Comparison of ENCODE assay signal across 1 cellular context in genomic region chr1:17204546-17205440, GRCh38.
TF ChIP-seq lines count a peak whose summit lies in the region.

PADI1 (plus strand) TSS chr1:17205128; CDS start chr1:17205218, 90 bp downstream.

TF ChIP-seq in HepG2, 621 proteins besides CTCF, POLR2A, EP300 and RAD21:
- TF ChIP-seq ZNF720 (CRISPR knock-in tag; IDR thresholded peaks at IDR 0.05) (no peak), FLYWCH1 (CRISPR knock-in tag; IDR thresholded peaks at IDR 0.05) (no peak), ZNF652 (CRISPR knock-in tag; IDR thresholded peaks at IDR 0.05; ENCODE audit: borderline replicate concordance, low read depth) (no peak), HCFC1 (IDR thresholded peaks at IDR 0.05; ENCODE audit: low read depth, low read length) (no peak), NCOA2 (CRISPR knock-in tag; IDR thresholded peaks at IDR 0.05) (no peak), ZNF629 (CRISPR knock-in tag; conservative IDR thresholded peaks at IDR 0.05) (no peak), ZNF790 (CRISPR knock-in tag; IDR thresholded peaks at IDR 0.05; ENCODE audit: borderline replicate concordance) (no peak), FOXJ3 (CRISPR knock-in tag; IDR thresholded peaks at IDR 0.05; ENCODE audit: borderline replicate concordance) (no peak), JUN (CRISPR knock-in tag; IDR thresholded peaks at IDR 0.05) (no peak), ZNF883 (CRISPR knock-in tag; IDR thresholded peaks at IDR 0.05; ENCODE audit: not compliant biosample characterization) (no peak), ZNF343 (CRISPR knock-in tag; IDR thresholded peaks at IDR 0.05) (no peak)
- TF ChIP-seq, protein P1, sequence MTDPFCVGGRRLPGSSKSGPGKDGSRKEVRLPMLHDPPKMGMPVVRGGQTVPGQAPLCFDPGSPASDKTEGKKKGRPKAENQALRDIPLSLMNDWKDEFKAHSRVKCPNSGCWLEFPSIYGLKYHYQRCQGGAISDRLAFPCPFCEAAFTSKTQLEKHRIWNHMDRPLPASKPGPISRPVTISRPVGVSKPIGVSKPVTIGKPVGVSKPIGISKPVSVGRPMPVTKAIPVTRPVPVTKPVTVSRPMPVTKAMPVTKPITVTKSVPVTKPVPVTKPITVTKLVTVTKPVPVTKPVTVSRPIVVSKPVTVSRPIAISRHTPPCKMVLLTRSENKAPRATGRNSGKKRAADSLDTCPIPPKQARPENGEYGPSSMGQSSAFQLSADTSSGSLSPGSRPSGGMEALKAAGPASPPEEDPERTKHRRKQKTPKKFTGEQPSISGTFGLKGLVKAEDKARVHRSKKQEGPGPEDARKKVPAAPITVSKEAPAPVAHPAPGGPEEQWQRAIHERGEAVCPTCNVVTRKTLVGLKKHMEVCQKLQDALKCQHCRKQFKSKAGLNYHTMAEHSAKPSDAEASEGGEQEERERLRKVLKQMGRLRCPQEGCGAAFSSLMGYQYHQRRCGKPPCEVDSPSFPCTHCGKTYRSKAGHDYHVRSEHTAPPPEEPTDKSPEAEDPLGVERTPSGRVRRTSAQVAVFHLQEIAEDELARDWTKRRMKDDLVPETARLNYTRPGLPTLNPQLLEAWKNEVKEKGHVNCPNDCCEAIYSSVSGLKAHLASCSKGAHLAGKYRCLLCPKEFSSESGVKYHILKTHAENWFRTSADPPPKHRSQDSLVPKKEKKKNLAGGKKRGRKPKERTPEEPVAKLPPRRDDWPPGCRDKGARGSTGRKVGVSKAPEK (CRISPR knock-in tag; IDR thresholded peaks at IDR 0.05; ENCODE audit: borderline replicate concordance): no peak
- TF ChIP-seq, protein P2, sequence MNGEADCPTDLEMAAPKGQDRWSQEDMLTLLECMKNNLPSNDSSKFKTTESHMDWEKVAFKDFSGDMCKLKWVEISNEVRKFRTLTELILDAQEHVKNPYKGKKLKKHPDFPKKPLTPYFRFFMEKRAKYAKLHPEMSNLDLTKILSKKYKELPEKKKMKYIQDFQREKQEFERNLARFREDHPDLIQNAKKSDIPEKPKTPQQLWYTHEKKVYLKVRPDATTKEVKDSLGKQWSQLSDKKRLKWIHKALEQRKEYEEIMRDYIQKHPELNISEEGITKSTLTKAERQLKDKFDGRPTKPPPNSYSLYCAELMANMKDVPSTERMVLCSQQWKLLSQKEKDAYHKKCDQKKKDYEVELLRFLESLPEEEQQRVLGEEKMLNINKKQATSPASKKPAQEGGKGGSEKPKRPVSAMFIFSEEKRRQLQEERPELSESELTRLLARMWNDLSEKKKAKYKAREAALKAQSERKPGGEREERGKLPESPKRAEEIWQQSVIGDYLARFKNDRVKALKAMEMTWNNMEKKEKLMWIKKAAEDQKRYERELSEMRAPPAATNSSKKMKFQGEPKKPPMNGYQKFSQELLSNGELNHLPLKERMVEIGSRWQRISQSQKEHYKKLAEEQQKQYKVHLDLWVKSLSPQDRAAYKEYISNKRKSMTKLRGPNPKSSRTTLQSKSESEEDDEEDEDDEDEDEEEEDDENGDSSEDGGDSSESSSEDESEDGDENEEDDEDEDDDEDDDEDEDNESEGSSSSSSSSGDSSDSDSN (CRISPR knock-in tag; IDR thresholded peaks at IDR 0.05): no peak
